ENCODE assay signal across 17 cellular contexts in the genomic region with DNA sequence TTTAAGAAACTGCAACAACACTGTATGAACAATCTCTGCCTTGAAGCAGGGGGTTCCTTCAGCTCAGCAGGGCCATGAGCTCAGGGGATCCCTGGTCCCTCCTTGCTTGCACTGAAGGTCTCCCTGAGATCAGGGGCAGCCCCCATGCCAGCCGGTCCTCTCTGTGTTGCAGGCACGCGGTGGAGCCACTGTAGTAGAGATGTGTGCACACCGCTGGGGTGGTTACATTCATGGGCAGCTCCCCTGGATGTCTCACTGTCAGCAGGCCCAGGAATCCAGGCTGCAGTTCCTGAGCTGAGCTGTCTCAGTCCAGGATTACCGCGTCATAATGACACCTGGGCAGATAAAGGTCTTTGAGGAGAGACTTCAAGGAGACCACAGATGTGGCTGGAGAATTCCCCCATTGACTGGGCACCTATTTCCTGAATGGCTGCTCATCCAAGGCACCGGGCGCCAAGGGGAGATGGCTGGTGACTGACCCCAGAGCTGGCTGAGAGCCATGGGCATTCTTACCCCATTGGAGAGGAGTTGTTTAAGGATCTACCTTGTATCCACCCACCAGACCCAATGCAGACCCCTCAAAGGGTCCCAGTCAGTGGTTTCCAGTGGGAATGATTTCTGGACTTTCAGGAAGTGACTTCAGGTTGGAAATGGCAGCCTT. TPM values are rescaled to one million over a fixed set of nuclear protein-coding genes. Genes with fewer than 3 reads are reported as not detected.
DNase-seq lines count a peak whose midpoint lies in the region; ATAC-seq lines count a peak whose summit lies in the region.
"Had no signal": no experiment of that assay in that cellular context is flagged by ENCODE, and none has a peak within 500 bp of the region (broad histone marks: within the 10 kb centered on the region; RNA-seq: fewer than 3 reads in every experiment).

No MANE protein-coding gene starts in this region.

- H3K36me3 Mint-ChIP-seq in activated CD4-positive, alpha-beta T cell treated with anti-CD3 and anti-CD28 coated beads for 36 hours (ENCODE audit: low read depth), result no peaks in the 10 kb centered on the region
- H3K36me3 Mint-ChIP-seq in CD4-positive, CD25-positive, alpha-beta regulatory T cell, result no peaks in the 10 kb centered on the region
- peaks cover 10% of the 10 kb centered on the region for H3K36me3 Mint-ChIP-seq in activated CD8-positive, alpha-beta T cell treated with anti-CD3 and anti-CD28 coated beads, Interleukin-2, amount 10 ng/mL, durations not matched to agents 7 days and 5 days (ENCODE audit: low read depth)

- peaks cover 5% of the 10 kb centered on the region for H3K9me3 Mint-ChIP-seq in activated CD4-positive, alpha-beta T cell treated with anti-CD3 and anti-CD28 coated beads for 36 hours (ENCODE audit: low read depth)
- peaks cover 0 to 2% (median 0%) of the 10 kb centered on the region in 7 donors for H3K9me3 Mint-ChIP-seq in CD4-positive, CD25-positive, alpha-beta regulatory T cell
- peaks cover 15% of the 10 kb centered on the region for H3K9me3 Mint-ChIP-seq in activated CD8-positive, alpha-beta T cell treated with anti-CD3 and anti-CD28 coated beads, Interleukin-2, amount 10 ng/mL, durations not matched to agents 7 days and 5 days (ENCODE audit: insufficient read depth)

- H3K18ac ChIP-seq in neuronal stem cell (ENCODE audit: low read length), result no peak overlapping the region

- peaks cover 11% of the 10 kb centered on the region for H3K4me1 ChIP-seq in CD4-positive, CD25-positive, alpha-beta regulatory T cell (ENCODE audit: control insufficient read depth, insufficient read depth, low read length, poor library complexity, severe bottlenecking)
- H3K4me1 ChIP-seq in neuronal stem cell (ENCODE audit: control insufficient read depth in 2 of 2, insufficient read depth in 1 of 2, low read depth in 1 of 2, low read length in 2 of 2), result peaks cover 0 to 6% of the 10 kb centered on the region in 2 donors
- H3K4me1 ChIP-seq: Peyer's patch had no signal

- no peak overlapping the region for H2BK12ac ChIP-seq in neuronal stem cell (ENCODE audit: low read length)

- no peak overlapping the region for H3K4ac ChIP-seq in neuronal stem cell (ENCODE audit: low read length)

- peak overlapping the region; percentile 24 for H3K9ac ChIP-seq in neuronal stem cell (ENCODE audit: low read depth, low read length, poor library complexity)
- H3K9ac ChIP-seq: KMS-11 had no signal

- H3K27me3 ChIP-seq in CD4-positive, CD25-positive, alpha-beta regulatory T cell (ENCODE audit: control insufficient read depth, insufficient read depth, low read length), result no peaks in the 10 kb centered on the region
- H3K27me3 ChIP-seq in neuronal stem cell (ENCODE audit: control insufficient read depth in 3 of 3, insufficient read depth in 3 of 3, low read depth in 1 of 3, low read length in 3 of 3), result peaks cover 0 to 24% (median 0%) of the 10 kb centered on the region in 3 experiments
- H3K27me3 ChIP-seq: Peyer's patch had no signal

- H3K27ac ChIP-seq in CD4-positive, CD25-positive, alpha-beta regulatory T cell (ENCODE audit: insufficient read depth, low read length, poor library complexity, severe bottlenecking), result no peak overlapping the region
- no peak overlapping the region for H3K27ac ChIP-seq in neuronal stem cell (replicated peaks; ENCODE audit: low read length)
- H3K27ac ChIP-seq: KMS-11, Peyer's patch had no signal

- H3K23ac ChIP-seq in neuronal stem cell (ENCODE audit: low read depth, low read length, poor library complexity), result peak overlapping the region; percentile 35

- H2BK120ac ChIP-seq in neuronal stem cell (ENCODE audit: low read depth, low read length), result no peak overlapping the region

- no peak overlapping the region for H3K4me3 ChIP-seq in CD4-positive, CD25-positive, alpha-beta regulatory T cell (ENCODE audit: low read depth, low read length)
- H3K4me3 ChIP-seq in neuronal stem cell (ENCODE audit: low read length in 2 of 2), result no peak overlapping the region
- H3K4me3 ChIP-seq: Peyer's patch had no signal

- intact Hi-C loops in activated CD4-positive, alpha-beta T cell treated with anti-CD3 and anti-CD28 coated beads for 36 hours (cut with DNase I, micrococcal nuclease), result no loop called here

- CTCF ChIA-PET in activated CD4-positive, alpha-beta T cell treated with anti-CD3 and anti-CD28 coated beads for 36 hours (lab: Charles Lee), result interaction anchor here (0.6 to 1.9 kb wide), 5 partner anchors 9 to 655 kb away, joined by 3 to 5 read pairs (median 3); no protein-coding TSS in a partner anchor
- CTCF ChIA-PET in activated CD8-positive, alpha-beta T cell treated with anti-CD3 and anti-CD28 coated beads, Interleukin-2, amount 10 ng/mL, durations not matched to agents 7 days and 5 days (lab: Charles Lee), result interaction anchor here (1.0 to 1.7 kb wide), 4 partner anchors 13 to 172 kb away, joined by 3 to 8 read pairs (median 4); no protein-coding TSS in a partner anchor

- no peak overlapping the region for H2AK5ac ChIP-seq in neuronal stem cell (ENCODE audit: low read depth, low read length)

- no peak overlapping the region for H4K91ac ChIP-seq in neuronal stem cell (ENCODE audit: low read depth, low read length, poor library complexity)

- no peak overlapping the region for H2AFZ ChIP-seq in neuronal stem cell (ENCODE audit: low read length)

- H3K27ac Mint-ChIP-seq in activated CD4-positive, alpha-beta T cell treated with anti-CD3 and anti-CD28 coated beads for 36 hours, result no peak overlapping the region
- peak overlapping the region in 2 of 3 donors; percentile 11 to 79 for H3K27ac Mint-ChIP-seq in CD4-positive, CD25-positive, alpha-beta regulatory T cell
- peak overlapping the region; percentile 30 for H3K27ac Mint-ChIP-seq in activated CD8-positive, alpha-beta T cell treated with anti-CD3 and anti-CD28 coated beads, Interleukin-2, amount 10 ng/mL, durations not matched to agents 7 days and 5 days
- H3K27ac Mint-ChIP-seq: HFFc6 had no signal

- peaks cover 5 to 8% of the 10 kb centered on the region in 2 experiments for H3K9me3 ChIP-seq in CD4-positive, CD25-positive, alpha-beta regulatory T cell (ENCODE audit: control insufficient read depth in 2 of 2, low read length in 2 of 2)
- peaks cover under 1 to 3% of the 10 kb centered on the region in 2 donors for H3K9me3 ChIP-seq in neuronal stem cell (replicated peaks in 1 of 2; ENCODE audit: control insufficient read depth in 2 of 2, insufficient read depth in 1 of 2, low read depth in 1 of 2, low read length in 2 of 2)

- no peak overlapping the region for H3K4me3 Mint-ChIP-seq in activated CD4-positive, alpha-beta T cell treated with anti-CD3 and anti-CD28 coated beads for 36 hours
- no peak overlapping the region for H3K4me3 Mint-ChIP-seq in CD4-positive, CD25-positive, alpha-beta regulatory T cell
- no peak overlapping the region for H3K4me3 Mint-ChIP-seq in activated CD8-positive, alpha-beta T cell treated with anti-CD3 and anti-CD28 coated beads, Interleukin-2, amount 10 ng/mL, durations not matched to agents 7 days and 5 days
- H3K4me3 Mint-ChIP-seq: HFFc6 had no signal

- H4K8ac ChIP-seq in neuronal stem cell (ENCODE audit: low read depth, low read length), result no peak overlapping the region

- H2BK15ac ChIP-seq in neuronal stem cell (ENCODE audit: low read length), result no peak overlapping the region

- POLR2A ChIA-PET in activated CD4-positive, alpha-beta T cell treated with anti-CD3 and anti-CD28 coated beads for 36 hours (lab: Charles Lee), result interaction anchor here (0.6 to 1.6 kb wide), 2 partner anchors 10 to 158 kb away, joined by 3 to 4 read pairs; partner anchors contain the start of gene KLF13
- POLR2A ChIA-PET in activated CD8-positive, alpha-beta T cell treated with anti-CD3 and anti-CD28 coated beads, Interleukin-2, amount 10 ng/mL, durations not matched to agents 7 days and 5 days (lab: Charles Lee), result interaction anchor here (1.2 to 2.5 kb wide), 2 partner anchors 10 to 101 kb away, joined by 3 to 10 read pairs; partner anchors contain the start of gene KLF13

- no peak overlapping the region for H3K14ac ChIP-seq in neuronal stem cell (ENCODE audit: low read length)

- H2BK5ac ChIP-seq in neuronal stem cell (ENCODE audit: low read length), result no peak overlapping the region

- H3K4me2 ChIP-seq in neuronal stem cell (ENCODE audit: insufficient read depth, low read length, poor library complexity, severe bottlenecking), result no peak overlapping the region
- H3K4me2 ChIP-seq: KMS-11 had no signal

- WGBS in neuronal stem cell (ENCODE audit: extremely low coverage in 2 of 2, insufficient read length in 2 of 2, insufficient replicate concordance in 1 of 2), 2 donors, result no CpG with 5 or more reads among the region's 8 CpGs

- H3K27me3 Mint-ChIP-seq in activated CD4-positive, alpha-beta T cell treated with anti-CD3 and anti-CD28 coated beads for 36 hours, result no peaks in the 10 kb centered on the region
- H3K27me3 Mint-ChIP-seq in CD4-positive, CD25-positive, alpha-beta regulatory T cell, result peaks cover 4% of the 10 kb centered on the region
- H3K27me3 Mint-ChIP-seq in activated CD8-positive, alpha-beta T cell treated with anti-CD3 and anti-CD28 coated beads, Interleukin-2, amount 10 ng/mL, durations not matched to agents 7 days and 5 days (ENCODE audit: low read depth), result no peaks in the 10 kb centered on the region

- DNase-seq in activated CD4-positive, alpha-beta T cell treated with anti-CD3 and anti-CD28 coated beads for 36 hours, result no peak
- no peak for DNase-seq in activated CD4-positive, alpha-beta T cell treated with anti-CD3 and anti-CD28 coated beads for 48 hours
- DNase-seq in CD4-positive, CD25-positive, alpha-beta regulatory T cell, result no peak
- DNase-seq in activated CD8-positive, alpha-beta T cell treated with anti-CD3 and anti-CD28 coated beads, Interleukin-2, amount 10 ng/mL, durations not matched to agents 7 days and 5 days, result no peak
- no peak for DNase-seq in neuronal stem cell (ENCODE audit: low spot score)
- DNase-seq in activated CD8-positive, alpha-beta memory T cell treated with anti-CD3 and anti-CD28 coated beads for 24 hours, result no peak
- DNase-seq in midbrain (lab: John Stamatoyannopoulos, UW), result no peak
- DNase-seq in epidermal melanocyte (ENCODE audit: insufficient read length, low spot score), result no peak
- DNase-seq: DMS 273 treated with DMSO at 0.1 percent for 48 hours, GF-D8, HFFc6, NCI-H1436 treated with DMSO at 0.1 percent for 48 hours, NCI-H2029 treated with DMSO at 0.1 percent for 48 hours, NCI-H510A, Right ventricle myocardium superior had no signal

- ATAC-seq in activated CD4-positive, alpha-beta T cell treated with anti-CD3 and anti-CD28 coated beads for 36 hours, result peak; percentile 55
- no peak for ATAC-seq in CD4-positive, CD25-positive, alpha-beta regulatory T cell (ENCODE audit: low read depth in 2 of 2)
- no peak for ATAC-seq in activated CD8-positive, alpha-beta T cell treated with anti-CD3 and anti-CD28 coated beads, Interleukin-2, amount 10 ng/mL, durations not matched to agents 7 days and 5 days

- H3K79me1 ChIP-seq in neuronal stem cell (ENCODE audit: low read depth, low read length), result no peaks in the 10 kb centered on the region

- peaks cover 18% of the 10 kb centered on the region for H3K4me1 Mint-ChIP-seq in activated CD4-positive, alpha-beta T cell treated with anti-CD3 and anti-CD28 coated beads for 36 hours
- H3K4me1 Mint-ChIP-seq in CD4-positive, CD25-positive, alpha-beta regulatory T cell, result peaks cover 0 to 28% (median 13%) of the 10 kb centered on the region in 4 donors
- H3K4me1 Mint-ChIP-seq in activated CD8-positive, alpha-beta T cell treated with anti-CD3 and anti-CD28 coated beads, Interleukin-2, amount 10 ng/mL, durations not matched to agents 7 days and 5 days (ENCODE audit: low read depth), result peaks cover 50% of the 10 kb centered on the region

- no peaks in the 10 kb centered on the region for H3K36me3 ChIP-seq in CD4-positive, CD25-positive, alpha-beta regulatory T cell (ENCODE audit: control insufficient read depth, insufficient read depth, low read length)
- no peaks in the 10 kb centered on the region for H3K36me3 ChIP-seq in neuronal stem cell (replicated peaks in 1 of 2; ENCODE audit: control insufficient read depth in 2 of 2, insufficient read depth in 2 of 2, low read length in 2 of 2)
- H3K36me3 ChIP-seq: Peyer's patch had no signal

RNA-seq across cellular contexts. Expression of gene KLF13, which starts 10.4 kb away (rescaled TPM):
- total RNA-seq in activated CD4-positive, alpha-beta T cell treated with anti-CD3 and anti-CD28 coated beads for 36 hours, result 100 to 1,000 TPM; 147 to 212 TPM
- 227 TPM for total RNA-seq in CD4-positive, CD25-positive, alpha-beta regulatory T cell
- polyA plus RNA-seq in CD4-positive, CD25-positive, alpha-beta regulatory T cell, result 10 to 100 TPM; 36.3 to 52.1 (median 47.7) TPM
- total RNA-seq in activated CD8-positive, alpha-beta T cell treated with anti-CD3 and anti-CD28 coated beads, Interleukin-2, amount 10 ng/mL, durations not matched to agents 7 days and 5 days, result 100 to 1,000 TPM; 214 to 215 TPM
- 42.9 TPM for polyA plus RNA-seq in neuronal stem cell (2013, experiment 1 of 2)
- 42.1 TPM for polyA plus RNA-seq in neuronal stem cell (2013, experiment 2 of 2)
